ENCODE assay signal across 10 cellular contexts in genomic region chr1:248828845-248829244, GRCh38.
A peak's percentile ranks its signal among the peaks of the same experiment; 100 is the strongest.
DNase-seq lines count a peak whose midpoint lies in the region; ATAC-seq and TF ChIP-seq lines count a peak whose summit lies in the region.
"Had no signal": no experiment of that assay in that cellular context is flagged by ENCODE, and none has a peak within 500 bp of the region (broad histone marks: within the 10 kb centered on the region; RNA-seq: fewer than 3 reads in every experiment).

No MANE protein-coding gene starts in this region.

- no peak for ATAC-seq in GM18511 (IDR thresholded peaks at IDR 0.05; ENCODE audit: unreplicated experiment)
- no peak for ATAC-seq in HG02678 (IDR thresholded peaks at IDR 0.05; ENCODE audit: unreplicated experiment)

- H3K4me3 ChIP-seq in choroid plexus epithelial cell (ENCODE audit: low read depth, low read length), result no peak overlapping the region

- peak; percentile 73 for DNase-seq in HCEC 1CT
- peak; percentile 97 for DNase-seq in OCI-M1 (lab: John Stamatoyannopoulos, UW)
- DNase-seq in choroid plexus epithelial cell (ENCODE audit: low read depth), result peak; percentile 88
- DNase-seq in non-pigmented ciliary epithelial cell (ENCODE audit: low read depth), result peak; percentile 78
- no peak for DNase-seq in midbrain (lab: John Stamatoyannopoulos, UW)
- no peak for DNase-seq in NCI-H1436 treated with DMSO at 0.1 percent for 48 hours (lab: John Stamatoyannopoulos, UW)
- DNase-seq: NCI-H1105 treated with DMSO at 0.1 percent for 48 hours; stimulated activated CD4-positive, alpha-beta T cell treated with anti-CD3 and anti-CD28 coated beads, Interleukin-4, amount 100 ng/mL, for 1 hour had no signal

- no peak for TF ChIP-seq CTCF in choroid plexus epithelial cell (conservative IDR thresholded peaks at IDR 0.05; ENCODE audit: low read depth, low read length)

Comparison
In these comparisons a context has a peak if more than half of its experiments do, and no peak if none do; other contexts are left out.
1. DNase-seq: peak in HCEC 1CT (single experiment), OCI-M1 (single experiment), choroid plexus epithelial cell (single experiment) and non-pigmented ciliary epithelial cell (single experiment); none in midbrain (single experiment) and NCI-H1436 treated with DMSO at 0.1 percent for 48 hours (single experiment).